8 cellular contexts compared by ENCODE assay signal in genomic region chr7:81457858-81458522, GRCh38.
DNase-seq lines count a peak whose midpoint lies in the region; ATAC-seq, FAIRE-seq and TF ChIP-seq lines count a peak whose summit lies in the region.

No MANE protein-coding gene starts in this region.

- H3K4me1 ChIP-seq in H9 (ENCODE audit: insufficient read depth, low read length) (no peaks in the 10 kb centered on the region), neural progenitor cell (no peaks in the 10 kb centered on the region)

- H2AK5ac ChIP-seq in H9 (ENCODE audit: insufficient read length, low read length): no peak overlapping the region

- no peak for ATAC-seq in GM21367 (IDR thresholded peaks at IDR 0.05; ENCODE audit: unreplicated experiment)

- H2BK12ac ChIP-seq in H9 (ENCODE audit: insufficient read length, low read depth, low read length): no peak overlapping the region

- H3F3A ChIP-seq in neural progenitor cell (ENCODE audit: low read depth): no peaks in the 10 kb centered on the region

- no peak overlapping the region for H4K8ac ChIP-seq in H9 (replicated peaks; ENCODE audit: insufficient read length, low read depth, low read length)

- no peaks in the 10 kb centered on the region for H3K36me3 Mint-ChIP-seq in H9 (ENCODE audit: insufficient read depth in 1 of 3, low read depth in 3 of 3)
- no peaks in the 10 kb centered on the region for H3K36me3 Mint-ChIP-seq in neural progenitor cell
- H3K36me3 Mint-ChIP-seq in activated T-cell treated with anti-CD3 and anti-CD28 coated beads, Interleukin-2, amount 50 U/mL, for 24 hours (ENCODE audit: low read depth): no peaks in the 10 kb centered on the region

- DNase-seq in H9 (no peak), NCI-H446 treated with DMSO at 0.1 percent for 48 hours (lab: John Stamatoyannopoulos, UW) (peak; percentile 5), bronchial epithelial cell (ENCODE audit: low read depth) (peak; percentile 51), neural progenitor cell (ENCODE audit: low spot score) (no peak), globus pallidus (ENCODE audit: low spot score) (no peak), activated T-cell treated with anti-CD3 and anti-CD28 coated beads for 4 hours (no peak)
- no peak for DNase-seq in activated T-cell treated with anti-CD3 and anti-CD28 coated beads, Interleukin-2, amount 50 U/mL, for 24 hours

- no peak for FAIRE-seq in bronchial epithelial cell (lab: Jason Lieb, UNC)

- H2BK20ac ChIP-seq in H9 (ENCODE audit: low read depth, low read length, poor library complexity, severe bottlenecking): no peak overlapping the region

- H3K56ac ChIP-seq in H9 (ENCODE audit: insufficient read length, low read depth, low read length): no peak overlapping the region

- no peaks in the 10 kb centered on the region for H3K23me2 ChIP-seq in H9 (ENCODE audit: insufficient read length, low read depth, low read length, poor library complexity, severe bottlenecking)

- H3K27me3 Mint-ChIP-seq in H9 (ENCODE audit: low read depth) (no peaks in the 10 kb centered on the region), neural progenitor cell (ENCODE audit: insufficient read depth, low read depth) (no peaks in the 10 kb centered on the region)
- no peaks in the 10 kb centered on the region for H3K27me3 Mint-ChIP-seq in activated T-cell treated with anti-CD3 and anti-CD28 coated beads, Interleukin-2, amount 50 U/mL, for 24 hours

- no peak overlapping the region for H3T11ph ChIP-seq in H9 (ENCODE audit: low read length)

- H3K79me1 ChIP-seq in H9 (ENCODE audit: insufficient read depth, low read depth, low read length, poor library complexity, severe bottlenecking): no peaks in the 10 kb centered on the region

- H3K23ac ChIP-seq in H9 (ENCODE audit: insufficient read length, low read depth, low read length): no peak overlapping the region

- H4K91ac ChIP-seq in H9 (ENCODE audit: insufficient read length, low read depth, low read length): no peak overlapping the region

- H4K5ac ChIP-seq in H9 (ENCODE audit: insufficient read length, low read depth, low read length): no peak overlapping the region

- no peak overlapping the region for H2BK5ac ChIP-seq in H9 (ENCODE audit: insufficient read length, low read length)

- H3K9ac ChIP-seq in H9 (ENCODE audit: extremely low read depth, insufficient read length, low read length) (no peak overlapping the region), neural progenitor cell (no peak overlapping the region)

- no CpG with 5 or more reads among the region's 1 CpG for WGBS in H9 (ENCODE audit: extremely low coverage, insufficient read length, low lambda C conversion rate)

- H3K27ac Mint-ChIP-seq in H9: no peak overlapping the region
- H3K27ac Mint-ChIP-seq in neural progenitor cell: no peak overlapping the region
- H3K27ac Mint-ChIP-seq in activated T-cell treated with anti-CD3 and anti-CD28 coated beads, Interleukin-2, amount 50 U/mL, for 24 hours: no peak overlapping the region

- H2AFZ ChIP-seq in H9 (ENCODE audit: low read length): no peak overlapping the region
- no peak overlapping the region for H2AFZ ChIP-seq in neural progenitor cell (replicated peaks)

- no peak overlapping the region for H3K27ac ChIP-seq in H9 (ENCODE audit: insufficient read length, low read depth, low read length)
- H3K27ac ChIP-seq in neural progenitor cell: no peak overlapping the region

- H2BK15ac ChIP-seq in H9 (ENCODE audit: low read depth, low read length): no peak overlapping the region

- H3K4ac ChIP-seq in H9 (ENCODE audit: low read depth, low read length): no peak overlapping the region

- no peaks in the 10 kb centered on the region for H4K20me1 ChIP-seq in H9 (ENCODE audit: control insufficient read depth, insufficient read depth, insufficient read length)
- no peaks in the 10 kb centered on the region for H4K20me1 ChIP-seq in neural progenitor cell (ENCODE audit: low read depth)

- no peak overlapping the region for H3K4me2 ChIP-seq in H9 (ENCODE audit: insufficient read depth, insufficient read length, low read length)
- no peak overlapping the region for H3K4me2 ChIP-seq in neural progenitor cell

- no peaks in the 10 kb centered on the region for H3K27me3 ChIP-seq in H9 (ENCODE audit: insufficient read depth, low read length)
- H3K27me3 ChIP-seq in bronchial epithelial cell (ENCODE audit: control insufficient read depth, insufficient read depth, low read length): no peaks in the 10 kb centered on the region
- no peaks in the 10 kb centered on the region for H3K27me3 ChIP-seq in neural progenitor cell

- H3K79me2 ChIP-seq in H9 (ENCODE audit: insufficient read depth, low read length) (no peaks in the 10 kb centered on the region), neural progenitor cell (ENCODE audit: low read depth) (no peaks in the 10 kb centered on the region)

- no peak overlapping the region for H3K14ac ChIP-seq in H9 (ENCODE audit: insufficient read depth, low read length)

- H3K4me1 Mint-ChIP-seq in H9 (no peaks in the 10 kb centered on the region), neural progenitor cell (no peaks in the 10 kb centered on the region)
- no peaks in the 10 kb centered on the region for H3K4me1 Mint-ChIP-seq in activated T-cell treated with anti-CD3 and anti-CD28 coated beads, Interleukin-2, amount 50 U/mL, for 24 hours (ENCODE audit: low read depth)

- H3K18ac ChIP-seq in H9 (ENCODE audit: insufficient read length, low read depth, low read length): no peak overlapping the region

- TF ChIP-seq CTCF in H9 (conservative IDR thresholded peaks at IDR 0.05): peak; percentile 50
- TF ChIP-seq CTCF in bronchial epithelial cell (IDR thresholded peaks at IDR 0.05; ENCODE audit: insufficient read depth, low read length, severe bottlenecking): peak; percentile 14
- peak; percentile 38 for TF ChIP-seq CTCF in neural progenitor cell (IDR thresholded peaks at IDR 0.05)

- no peak overlapping the region for H2BK120ac ChIP-seq in H9 (ENCODE audit: low read depth, low read length, poor library complexity, severe bottlenecking)

- no peak overlapping the region for H3K4me3 Mint-ChIP-seq in H9
- H3K4me3 Mint-ChIP-seq in neural progenitor cell: no peak overlapping the region
- H3K4me3 Mint-ChIP-seq in activated T-cell treated with anti-CD3 and anti-CD28 coated beads, Interleukin-2, amount 50 U/mL, for 24 hours: no peak overlapping the region

- H3K36me3 ChIP-seq in bronchial epithelial cell (ENCODE audit: control insufficient read depth, insufficient read depth, low read length) (no peaks in the 10 kb centered on the region), neural progenitor cell (no peaks in the 10 kb centered on the region)

- H3K4me3 ChIP-seq in bronchial epithelial cell (ENCODE audit: low read depth, low read length) (no peak overlapping the region), neural progenitor cell (no peak overlapping the region)

- H3K9me3 Mint-ChIP-seq in H9 (no peaks in the 10 kb centered on the region), neural progenitor cell (peaks cover 3% of the 10 kb centered on the region)
- no peaks in the 10 kb centered on the region for H3K9me3 Mint-ChIP-seq in activated T-cell treated with anti-CD3 and anti-CD28 coated beads, Interleukin-2, amount 50 U/mL, for 24 hours

- H3K9me3 ChIP-seq in H9 (ENCODE audit: control insufficient read depth, low read depth, low read length) (no peaks in the 10 kb centered on the region), neural progenitor cell (ENCODE audit: low read depth) (no peaks in the 10 kb centered on the region)

Comparison
In these comparisons a context has a peak if more than half of its experiments do, and no peak if none do; other contexts are left out.
1. DNase-seq: peak in NCI-H446 treated with DMSO at 0.1 percent for 48 hours (single experiment) and bronchial epithelial cell (single experiment); none in H9 (single experiment), neural progenitor cell (single experiment), globus pallidus (single experiment), activated T-cell treated with anti-CD3 and anti-CD28 coated beads, Interleukin-2, amount 50 U/mL, for 24 hours (single experiment) and activated T-cell treated with anti-CD3 and anti-CD28 coated beads for 4 hours (single experiment).
2. Peak in every context shown above with its lines, with median percentiles within 50 percentile points of each other: CTCF ChIP-seq.